8 cellular contexts compared by ENCODE assay signal in the genomic region with DNA sequence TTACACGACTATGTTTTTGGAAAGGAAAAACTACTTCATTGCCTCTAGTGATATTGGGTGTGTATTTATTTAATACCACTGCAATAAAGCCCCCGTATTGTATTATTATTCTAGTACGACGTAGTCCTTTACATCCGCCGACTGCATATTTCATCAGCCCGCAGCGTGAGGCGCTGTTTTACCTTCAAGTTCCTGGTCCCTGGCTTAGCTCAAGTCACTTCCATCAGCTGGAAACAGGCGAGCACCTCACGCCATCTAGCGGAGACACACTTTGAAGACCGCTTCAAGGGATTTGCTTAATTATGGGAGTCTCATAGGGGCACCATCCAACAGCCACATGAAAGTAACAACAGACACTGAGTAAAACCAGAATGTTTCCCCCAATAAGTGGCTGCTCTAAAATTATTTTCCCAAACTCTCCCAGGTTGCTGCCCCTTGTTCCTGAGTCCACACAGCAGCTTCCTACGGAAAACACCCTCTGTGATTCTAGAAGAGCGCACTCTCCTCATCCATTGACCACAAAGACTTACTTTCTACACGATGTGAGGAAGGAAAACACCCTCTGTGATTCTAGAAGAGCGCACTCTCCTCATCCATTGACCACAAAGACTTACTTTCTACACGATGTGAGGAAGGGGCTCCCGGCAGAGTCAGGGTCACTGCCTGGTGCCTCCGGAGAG. TPM values are rescaled to one million over a fixed set of nuclear protein-coding genes. Genes with fewer than 3 reads are reported as not detected.
DNase-seq lines count a peak whose midpoint lies in the region; ATAC-seq and TF ChIP-seq lines count a peak whose summit lies in the region.

No MANE protein-coding gene starts in this region.

- H3K4me1 ChIP-seq in trophoblast cell (ENCODE audit: control insufficient read depth in 1 of 2, insufficient read depth in 2 of 2, low read length in 2 of 2) (no peaks in the 10 kb centered on the region), upper lobe of right lung (no peaks in the 10 kb centered on the region)

- no peak for TF ChIP-seq POLR2A in NB4 (IDR thresholded peaks at IDR 0.05; ENCODE audit: extremely low read depth, insufficient read length)

- H3K4me3 ChIP-seq in NB4 (ENCODE audit: low read depth, low read length) (no peak overlapping the region), SK-N-MC (peak overlapping the region; percentile 22; the same call in 1 of the 2 replicates), trophoblast cell (ENCODE audit: low read depth, low read length) (no peak overlapping the region), upper lobe of right lung (no peak overlapping the region)

- H3K18ac ChIP-seq in trophoblast cell (ENCODE audit: low read length), result no peak overlapping the region

- H3K9me3 ChIP-seq in SK-N-MC (ENCODE audit: low read depth, low read length) (no peaks in the 10 kb centered on the region), trophoblast cell (ENCODE audit: insufficient read depth, low read depth, low read length) (peaks cover 8% of the 10 kb centered on the region), upper lobe of right lung (no peaks in the 10 kb centered on the region)

- H4K8ac ChIP-seq in trophoblast cell (ENCODE audit: low read depth, low read length), result no peak overlapping the region

- no peak overlapping the region for H2AFZ ChIP-seq in trophoblast cell (ENCODE audit: insufficient read depth, low read length, poor library complexity)

- H3K36me3 ChIP-seq in SK-N-MC (ENCODE audit: insufficient read depth, low read length), result no peaks in the 10 kb centered on the region
- H3K36me3 ChIP-seq in trophoblast cell (ENCODE audit: control insufficient read depth in 1 of 2, insufficient read depth in 2 of 2, low read length in 2 of 2), result no peaks in the 10 kb centered on the region
- H3K36me3 ChIP-seq in upper lobe of right lung, result no peaks in the 10 kb centered on the region

- WGBS in trophoblast cell (ENCODE audit: extremely low coverage, insufficient coverage, insufficient read length), result no CpG with 5 or more reads among the region's 20 CpGs

- H2BK120ac ChIP-seq in trophoblast cell (ENCODE audit: insufficient read depth, low read length, poor library complexity), result no peak overlapping the region

- peak; percentile 85 for TF ChIP-seq CTCF in GM12872 (IDR thresholded peaks at IDR 0.05; ENCODE audit: insufficient read depth, low read depth, low read length)
- peak; percentile 71 for TF ChIP-seq CTCF in NB4 (IDR thresholded peaks at IDR 0.05; ENCODE audit: low read depth, low read length)
- TF ChIP-seq CTCF in upper lobe of right lung (IDR thresholded peaks at IDR 0.05), result peak; percentile 87

- no peak overlapping the region for H3K27ac ChIP-seq in SK-N-MC
- no peak overlapping the region for H3K27ac ChIP-seq in trophoblast cell (ENCODE audit: low read depth, low read length)
- H3K27ac ChIP-seq in upper lobe of right lung, result no peak overlapping the region

- ATAC-seq in HG02588 (IDR thresholded peaks at IDR 0.05; ENCODE audit: unreplicated experiment), result peak; percentile 92
- peak; percentile 98 for ATAC-seq in upper lobe of right lung

- no peak overlapping the region for H2BK12ac ChIP-seq in trophoblast cell (ENCODE audit: low read length)

- no peaks in the 10 kb centered on the region for H3K79me1 ChIP-seq in trophoblast cell (ENCODE audit: low read length)

- no peaks in the 10 kb centered on the region for H3K79me2 ChIP-seq in trophoblast cell (ENCODE audit: control insufficient read depth, insufficient read depth, low read length, poor library complexity)

- DNase-seq in NB4 (ENCODE audit: low read depth) (peak; percentile 86), SK-N-MC (ENCODE audit: low read depth, low spot score) (peak; percentile 64), globus pallidus (ENCODE audit: low spot score) (peak; percentile 85), trophoblast cell (peak; percentile 93 to 96), upper lobe of right lung (peak; percentile 84)
- DNase-seq in activated naive CD4-positive, alpha-beta T cell (lab: John Stamatoyannopoulos, UW), result peak; percentile 33 to 64 (median 43)

- H2BK5ac ChIP-seq in trophoblast cell (ENCODE audit: low read depth, low read length, poor library complexity), result no peak overlapping the region

- H3K9ac ChIP-seq in SK-N-MC (ENCODE audit: insufficient read length) (no peak overlapping the region), trophoblast cell (ENCODE audit: low read length) (no peak overlapping the region)

- intact Hi-C loops in upper lobe of right lung (cut with DNase I), result loop anchor here (5.0 kb wide), 1 partner anchor 160 kb away; no protein-coding TSS in a partner anchor

- H3K4ac ChIP-seq in trophoblast cell (ENCODE audit: low read depth, low read length), result no peak overlapping the region

- H3K4me2 ChIP-seq in trophoblast cell (ENCODE audit: low read length), result no peak overlapping the region

- H4K91ac ChIP-seq in trophoblast cell (ENCODE audit: low read depth, low read length), result no peak overlapping the region

- H2AK5ac ChIP-seq in trophoblast cell (ENCODE audit: low read length), result no peak overlapping the region

- H3K14ac ChIP-seq in trophoblast cell (ENCODE audit: low read length), result no peak overlapping the region

- no peak overlapping the region for H3K23ac ChIP-seq in trophoblast cell (ENCODE audit: low read length)

- H3K27me3 ChIP-seq in trophoblast cell (ENCODE audit: insufficient read depth, low read length), result no peaks in the 10 kb centered on the region
- peaks cover 3% of the 10 kb centered on the region for H3K27me3 ChIP-seq in upper lobe of right lung

- H4K12ac ChIP-seq in trophoblast cell (ENCODE audit: low read depth, low read length), result no peak overlapping the region

RNA-seq across cellular contexts. Expression of a gene that starts 15.7 kb away (rescaled TPM):
- polyA plus RNA-seq in trophoblast cell (2013), result not detected in 2 replicates
- 1.3 TPM for total RNA-seq in upper lobe of right lung

RNA-seq across cellular contexts. Expression of a gene that starts 20.6 kb away (rescaled TPM):
- polyA plus RNA-seq in trophoblast cell (2013), result 13.5 and 14.4 TPM in 2 replicates
- 10.5 TPM for total RNA-seq in upper lobe of right lung

Comparison
In these comparisons a context has a peak if more than half of its experiments do, and no peak if none do; other contexts are left out.
1. DNase-seq: peak in every context shown above with its lines; median percentile 94 in trophoblast cell; 86 in NB4; 85 in globus pallidus; 84 in upper lobe of right lung; 64 in SK-N-MC; 43 in activated naive CD4-positive, alpha-beta T cell.